14 cellular contexts compared by ENCODE assay signal in genomic region chr7:104040666-104041065, GRCh38. TPM values are rescaled to one million over a fixed set of nuclear protein-coding genes. Genes with fewer than 3 reads are reported as not detected.
A peak's percentile ranks its signal among the peaks of the same experiment; 100 is the strongest.
DNase-seq lines count a peak whose midpoint lies in the region; TF ChIP-seq lines count a peak whose summit lies in the region.
"Had no signal": no experiment of that assay in that cellular context is flagged by ENCODE, and none has a peak within 500 bp of the region (broad histone marks: within the 10 kb centered on the region; RNA-seq: fewer than 3 reads in every experiment).

No MANE protein-coding gene starts in this region.

- WGBS in stomach, 5 donors: 56 to 72% (median 63%) methylated on average over 7 of the region's 7 CpGs

- no peak for TF ChIP-seq CTCF in stomach (IDR thresholded peaks at IDR 0.05)

- no peak for TF ChIP-seq EP300 in stomach (IDR thresholded peaks at IDR 0.05)

- no peaks in the 10 kb centered on the region for H3K27me3 ChIP-seq in NT2/D1 (ENCODE audit: insufficient read depth, insufficient read length)
- no peaks in the 10 kb centered on the region for H3K27me3 ChIP-seq in stomach
- H3K27me3 ChIP-seq: BE2C had no signal

- H3K4me3 ChIP-seq in NT2/D1 (ENCODE audit: insufficient read length, low read depth) (no peak overlapping the region), stomach (no peak overlapping the region)
- H3K4me3 ChIP-seq: SK-N-MC had no signal

- H3K9me3 ChIP-seq in NT2/D1 (ENCODE audit: insufficient read depth, low read length) (no peaks in the 10 kb centered on the region), stomach (no peaks in the 10 kb centered on the region)
- H3K9me3 ChIP-seq: BE2C had no signal

- no peaks in the 10 kb centered on the region for H3K36me3 ChIP-seq in NT2/D1 (ENCODE audit: insufficient read depth, insufficient read length, low read length)
- H3K36me3 ChIP-seq in stomach: no peaks in the 10 kb centered on the region
- H3K36me3 ChIP-seq: BE2C had no signal

- H3K4me1 ChIP-seq in NT2/D1 (ENCODE audit: insufficient read depth, insufficient read length) (no peaks in the 10 kb centered on the region), stomach (no peaks in the 10 kb centered on the region)
- H3K4me1 ChIP-seq: BE2C had no signal

- peak; percentile 19 for DNase-seq in Daoy (ENCODE audit: low read depth)
- peak; percentile 55 for DNase-seq in NCI-H1105 treated with DMSO at 0.1 percent for 48 hours (lab: John Stamatoyannopoulos, UW)
- peak; percentile 3 for DNase-seq in NT2/D1 (ENCODE audit: low read depth, low spot score)
- peak; percentile 44 for DNase-seq in left kidney (ENCODE audit: low read depth, low spot score)
- DNase-seq in T1000 (lab: John Stamatoyannopoulos, UW): no peak
- DNase-seq in stomach: no peak
- DNase-seq in activated T-cell treated with anti-CD3 and anti-CD28 coated beads for 4 hours: no peak
- DNase-seq: BE2C; CD4-positive, alpha-beta memory T cell; Karpas-422; NCI-H1436 treated with DMSO at 0.1 percent for 48 hours; T-cell had no signal

- TF ChIP-seq POLR2A in stomach (IDR thresholded peaks at IDR 0.05): no peak

- no peak overlapping the region for H3K27ac ChIP-seq in stomach
- H3K27ac ChIP-seq: HL-60, SK-N-MC had no signal

- intact Hi-C loops in stomach (cut with DNase I; ENCODE audit: low total_unique reads): no loop called here

- H3K9ac ChIP-seq in NT2/D1 (ENCODE audit: insufficient read length, low read depth): no peak overlapping the region

RNA-seq across cellular contexts. Expression of gene RELN, which starts 51.2 kb away (rescaled TPM):
- 1.7 and 2.4 TPM in 2 replicates for total RNA-seq in Daoy (2014; rRNA removed; shearing (Covaris generic))
- total RNA-seq in stomach: 10 to 100 TPM in 1 of 5 donors, 1 to 10 TPM in 3, under 1 TPM in 1; 0.89 to 14.3 (median 3.5) TPM
- 1 to 10 TPM in 1 of 3 donors, under 1 TPM in 2; 0.19 to 2.6 (median 0.58) TPM for polyA plus RNA-seq in stomach
- total RNA-seq: CD4-positive, alpha-beta memory T cell had no signal
- polyA plus RNA-seq: CD4-positive, alpha-beta memory T cell had no signal

Comparison
In these comparisons a context has a peak if more than half of its experiments do, and no peak if none do; other contexts are left out.
1. DNase-seq: peak in Daoy (single experiment), NCI-H1105 treated with DMSO at 0.1 percent for 48 hours (single experiment), NT2/D1 (single experiment) and left kidney (single experiment); none in T1000 (single experiment), stomach (single experiment) and activated T-cell treated with anti-CD3 and anti-CD28 coated beads for 4 hours (single experiment).